Comparison of ENCODE assay signal across 25 cellular contexts in genomic region chr22:47705350-47705749, GRCh38.
DNase-seq lines count a peak whose midpoint lies in the region; ATAC-seq, FAIRE-seq and TF ChIP-seq lines count a peak whose summit lies in the region.
"Had no signal": no experiment of that assay in that cellular context is flagged by ENCODE, and none has a peak within 500 bp of the region (broad histone marks: within the 10 kb centered on the region; RNA-seq: fewer than 3 reads in every experiment).

No MANE protein-coding gene starts in this region.

- in situ Hi-C loops in HepG2 (cut with HindIII; ENCODE audit: extremely low pct_ligation_motif_present, low pct_unique_long_range_greater_than_20kb) (no loop called here), K562 (cut with MboI) (no loop called here)

- no peaks in the 10 kb centered on the region; a peak in 1 of 5 replicates for H3K27me3 ChIP-seq in HepG2 (ENCODE audit: control insufficient read depth in 1 of 2, insufficient read depth in 2 of 2, low read length in 2 of 2)
- no peaks in the 10 kb centered on the region for H3K27me3 ChIP-seq in right lobe of liver
- no peaks in the 10 kb centered on the region for H3K27me3 ChIP-seq in K562 (ENCODE audit: control insufficient read depth in 2 of 2, insufficient read depth in 2 of 2, low read length in 2 of 2)
- no peaks in the 10 kb centered on the region for H3K27me3 ChIP-seq in endodermal cell (ENCODE audit: control insufficient read depth, insufficient read depth, low read length, poor library complexity, severe bottlenecking)
- no peaks in the 10 kb centered on the region for H3K27me3 ChIP-seq in mesendoderm (ENCODE audit: insufficient read depth, low read length, poor library complexity)
- H3K27me3 ChIP-seq in H7 (ENCODE audit: control insufficient read depth, insufficient read depth, low read length) = no peaks in the 10 kb centered on the region
- H3K27me3 ChIP-seq: BLaER1 treated with 17β-estradiol and CSF1 and Interleukin-3, amounts not matched to agents 10 nM and 100 nM had no signal

- TF ChIP-seq RAD21 in HepG2 (CRISPR knock-in tag; IDR thresholded peaks at IDR 0.05) (no peak), K562 (CRISPR knock-in tag; conservative IDR thresholded peaks at IDR 0.05 in 1 of 2, IDR thresholded peaks at IDR 0.05 in 1 of 2) (no peak)

- no peaks in the 10 kb centered on the region for H3K27me3 Mint-ChIP-seq in endodermal cell (ENCODE audit: insufficient read depth)

- BruUV-seq in HepG2 (replicated peaks; lab: Mats Ljungman, UMichigan) (no TSS peak), K562 (replicated peaks; lab: Mats Ljungman, UMichigan) (no TSS peak)

- H3K4me1 Mint-ChIP-seq in endodermal cell = peaks cover 13% of the 10 kb centered on the region
- H3K4me1 Mint-ChIP-seq: B cell had no signal

- H3K18ac ChIP-seq in mesendoderm (ENCODE audit: low read length) = peak overlapping the region; percentile 76

- no peaks in the 10 kb centered on the region for H3K9me3 ChIP-seq in HepG2 (ENCODE audit: low read length)
- H3K9me3 ChIP-seq in right lobe of liver = no peaks in the 10 kb centered on the region
- H3K9me3 ChIP-seq in K562 (replicated peaks; ENCODE audit: control insufficient read depth, insufficient read depth, low read depth, low read length) = no peaks in the 10 kb centered on the region
- peaks cover 40% of the 10 kb centered on the region for H3K9me3 ChIP-seq in endodermal cell (ENCODE audit: control insufficient read depth, low read length)
- H3K9me3 ChIP-seq: A549; BLaER1 treated with 17β-estradiol and CSF1 and Interleukin-3, amounts not matched to agents 10 nM and 100 nM; Caco-2 had no signal

- CTCF ChIA-PET in HepG2 (lab: Yijun Ruan, JAX; ENCODE audit: low intra/inter-chr PET ratio, low total read pairs) (no interaction called here), K562 (lab: Yijun Ruan, JAX; ENCODE audit: low intra/inter-chr PET ratio) (no interaction called here), RWPE1 (lab: Yijun Ruan, JAX) (no interaction called here)

- H3K9me1 ChIP-seq in K562 (ENCODE audit: control insufficient read depth, insufficient read depth, low read length) = no peaks in the 10 kb centered on the region

- POLR2A ChIA-PET in HepG2 (lab: Yijun Ruan, JAX) (no interaction called here), K562 (lab: Yijun Ruan, JAX) (interaction anchor here (2.0 kb wide), 1 partner anchor 8 kb away, joined by 5 read pairs; no protein-coding TSS in a partner anchor), RWPE1 (lab: Yijun Ruan, JAX; ENCODE audit: low non-redundant PET) (no interaction called here)

- ATAC-seq in HepG2 = no peak
- no peak for ATAC-seq in right lobe of liver
- no peak for ATAC-seq in K562
- no peak for ATAC-seq in HG02870 (IDR thresholded peaks at IDR 0.05; ENCODE audit: unreplicated experiment)
- ATAC-seq: A549; CD8-positive, alpha-beta T cell; GM12878 had no signal

- no peak overlapping the region for H3K4me3 Mint-ChIP-seq in endodermal cell
- H3K4me3 Mint-ChIP-seq: B cell; CD4-positive, alpha-beta T cell; CD8-positive, alpha-beta T cell had no signal

- no peak overlapping the region for H2AFZ ChIP-seq in HepG2 (ENCODE audit: low read length)
- H2AFZ ChIP-seq in K562 (ENCODE audit: low read depth, low read length) = no peak overlapping the region

- peak overlapping the region; percentile 68 for H3K56ac ChIP-seq in mesendoderm (ENCODE audit: low read length)

- no peaks in the 10 kb centered on the region for H3K36me3 ChIP-seq in HepG2 (replicated peaks in 1 of 2; ENCODE audit: control insufficient read depth in 1 of 2, insufficient read depth in 2 of 2, low read length in 2 of 2)
- H3K36me3 ChIP-seq in right lobe of liver = no peaks in the 10 kb centered on the region
- H3K36me3 ChIP-seq in K562 (ENCODE audit: control insufficient read depth, insufficient read depth, low read length) = peaks cover 11% of the 10 kb centered on the region; the same call in 2 of the 3 replicates
- no peaks in the 10 kb centered on the region for H3K36me3 ChIP-seq in endodermal cell (ENCODE audit: control insufficient read depth, insufficient read depth, low read length)
- H3K36me3 ChIP-seq in mesendoderm (ENCODE audit: control insufficient read depth, insufficient read depth, low read length) = no peaks in the 10 kb centered on the region
- H3K36me3 ChIP-seq in H7 (replicated peaks; ENCODE audit: control insufficient read depth, insufficient read depth, low read length) = no peaks in the 10 kb centered on the region
- H3K36me3 ChIP-seq: BLaER1 treated with 17β-estradiol and CSF1 and Interleukin-3, amounts not matched to agents 10 nM and 100 nM had no signal

- H4K5ac ChIP-seq in mesendoderm (ENCODE audit: low read length) = no peak overlapping the region

- H3K36me3 Mint-ChIP-seq in endodermal cell (ENCODE audit: low read depth) = peaks cover 6% of the 10 kb centered on the region
- H3K36me3 Mint-ChIP-seq: CD8-positive, alpha-beta T cell had no signal

- no peak overlapping the region for H4K8ac ChIP-seq in mesendoderm (ENCODE audit: low read depth, low read length)

- no peak overlapping the region for H3K4me3 ChIP-seq in HepG2 (replicated peaks in 1 of 3; ENCODE audit: insufficient read depth in 1 of 3, low read depth in 2 of 3, low read length in 3 of 3)
- no peak overlapping the region for H3K4me3 ChIP-seq in right lobe of liver
- H3K4me3 ChIP-seq in K562 = no peak overlapping the region
- H3K4me3 ChIP-seq in endodermal cell (ENCODE audit: low read length) = peak overlapping the region; percentile 42
- H3K4me3 ChIP-seq in mesendoderm (ENCODE audit: low read length) = no peak overlapping the region
- H3K4me3 ChIP-seq in H7 (ENCODE audit: insufficient read depth, low read depth, low read length) = no peak overlapping the region
- H3K4me3 ChIP-seq: A549; BLaER1 treated with 17β-estradiol and CSF1 and Interleukin-3, amounts not matched to agents 10 nM and 100 nM; GM12878 had no signal

- no peak for TF ChIP-seq EP300 in HepG2 (IDR thresholded peaks at IDR 0.05; ENCODE audit: low read depth in 2 of 2, low read length in 2 of 2)
- TF ChIP-seq EP300 in HepG2 (CRISPR knock-in tag; IDR thresholded peaks at IDR 0.05; ENCODE audit: borderline replicate concordance) = no peak
- TF ChIP-seq EP300 in K562 (IDR thresholded peaks at IDR 0.05; ENCODE audit: low read length) = no peak

- peak overlapping the region; percentile 65 for H3K4ac ChIP-seq in mesendoderm (ENCODE audit: low read depth, low read length)

- H3K79me2 ChIP-seq in HepG2 (ENCODE audit: insufficient read depth, low read length) (no peaks in the 10 kb centered on the region), K562 (ENCODE audit: control insufficient read depth, insufficient read depth, low read length) (no peaks in the 10 kb centered on the region), mesendoderm (ENCODE audit: control insufficient read depth, insufficient read depth, low read length) (no peaks in the 10 kb centered on the region)

- FAIRE-seq in HepG2 (lab: Jason Lieb, UNC) (no peak), K562 (lab: Jason Lieb, UNC) (no peak)
- FAIRE-seq: A549, D721Med, G401.6, GM12878, GM12892, GM18507 had no signal

- H3K79me1 ChIP-seq in mesendoderm (ENCODE audit: low read length) = no peaks in the 10 kb centered on the region

- intact Hi-C loops in HepG2 (cut with micrococcal nuclease; ENCODE audit: unreplicated experiment) (no loop called here), right lobe of liver (cut with DNase I) (no loop called here), K562 (cut with micrococcal nuclease) (no loop called here)

- H2BK120ac ChIP-seq in mesendoderm (ENCODE audit: low read depth, low read length) = peak overlapping the region; percentile 19

- H3K23ac ChIP-seq in mesendoderm (ENCODE audit: low read length) = no peak overlapping the region

- peaks cover 30% of the 10 kb centered on the region for H3K9me3 Mint-ChIP-seq in endodermal cell
- H3K9me3 Mint-ChIP-seq: CD4-positive, alpha-beta T cell; CD8-positive, alpha-beta T cell had no signal

- H2AK5ac ChIP-seq in mesendoderm (ENCODE audit: low read length) = peak overlapping the region; percentile 93

- no peak for DNase-seq in HepG2 (ENCODE audit: low spot score)
- DNase-seq in right lobe of liver = no peak
- DNase-seq in K562 (ENCODE audit: extremely low read depth in 1 of 4, low spot score in 3 of 4) = no peak
- DNase-seq in endodermal cell = no peak
- DNase-seq in mesendoderm = no peak
- no peak for DNase-seq in H7
- no peak for DNase-seq in RWPE1 (ENCODE audit: low spot score)
- DNase-seq: AML-193; Caco-2; Calu3; CD4-positive, alpha-beta T cell; CD8-positive, alpha-beta T cell; DMS79 treated with DMSO at 0.1 percent for 48 hours; GF-D8 had no signal

- H2BK15ac ChIP-seq in mesendoderm (replicated peaks; ENCODE audit: low read depth) = no peak overlapping the region

- H3K27ac ChIP-seq in HepG2 (ENCODE audit: extremely low read length, insufficient read depth, low read length) (no peak overlapping the region), right lobe of liver (no peak overlapping the region), K562 (ENCODE audit: extremely low read depth, low read depth, low read length) (no peak overlapping the region), endodermal cell (ENCODE audit: low read depth, low read length) (no peak overlapping the region), mesendoderm (ENCODE audit: low read depth, low read length) (peak overlapping the region; percentile 85), RWPE1 (no peak overlapping the region)
- H3K27ac ChIP-seq: 22Rv1; A549; BLaER1 treated with 17β-estradiol and CSF1 and Interleukin-3, amounts not matched to agents 10 nM and 100 nM; C4-2B had no signal

- H4K20me1 ChIP-seq in HepG2 (ENCODE audit: insufficient read depth, low read length) (no peaks in the 10 kb centered on the region), K562 (replicated peaks; ENCODE audit: control insufficient read depth, insufficient read depth, low read length) (no peaks in the 10 kb centered on the region)
- H4K20me1 ChIP-seq: BLaER1 treated with 17β-estradiol and CSF1 and Interleukin-3, amounts not matched to agents 10 nM and 100 nM had no signal

- no peaks in the 10 kb centered on the region for H3K4me1 ChIP-seq in HepG2 (ENCODE audit: insufficient read depth, low read length)
- no peaks in the 10 kb centered on the region for H3K4me1 ChIP-seq in right lobe of liver
- no peaks in the 10 kb centered on the region for H3K4me1 ChIP-seq in K562 (replicated peaks in 1 of 2; ENCODE audit: control insufficient read depth in 2 of 2, insufficient read depth in 2 of 2, low read length in 2 of 2)
- no peaks in the 10 kb centered on the region for H3K4me1 ChIP-seq in endodermal cell (ENCODE audit: control insufficient read depth, insufficient read depth, low read length)
- peaks cover 1% of the 10 kb centered on the region for H3K4me1 ChIP-seq in mesendoderm (ENCODE audit: control insufficient read depth, low read depth, low read length)
- H3K4me1 ChIP-seq: A549; BLaER1 treated with 17β-estradiol and CSF1 and Interleukin-3, amounts not matched to agents 10 nM and 100 nM; Caco-2 had no signal

- no peak for TF ChIP-seq POLR2A in HepG2 (IDR thresholded peaks at IDR 0.05; ENCODE audit: insufficient read depth in 1 of 2, low read depth in 2 of 2, low read length in 2 of 2)
- no peak for TF ChIP-seq POLR2A in right lobe of liver (IDR thresholded peaks at IDR 0.05)
- no peak for TF ChIP-seq POLR2A in K562 (conservative IDR thresholded peaks at IDR 0.05)

- TF ChIP-seq CTCF in HepG2 (CRISPR knock-in tag; IDR thresholded peaks at IDR 0.05) (no peak), right lobe of liver (IDR thresholded peaks at IDR 0.05) (no peak), K562 (IDR thresholded peaks at IDR 0.05 in 2 of 3, conservative IDR thresholded peaks at IDR 0.05 in 1 of 3; ENCODE audit: insufficient read depth in 2 of 3, low read depth in 1 of 3, low read length in 3 of 3) (no peak), endodermal cell (conservative IDR thresholded peaks at IDR 0.05) (no peak), RWPE1 (conservative IDR thresholded peaks at IDR 0.05; ENCODE audit: low read depth) (no peak)

- H3K27ac Mint-ChIP-seq in endodermal cell = no peak overlapping the region
- H3K27ac Mint-ChIP-seq: B cell; CD4-positive, alpha-beta T cell; CD8-positive, alpha-beta T cell had no signal

- peak overlapping the region; percentile 97 for H2BK5ac ChIP-seq in mesendoderm (ENCODE audit: low read length)

- H3K9ac ChIP-seq in HepG2 (ENCODE audit: insufficient read depth, low read depth, low read length) (no peak overlapping the region), K562 (ENCODE audit: insufficient read depth in 1 of 2, low read depth in 2 of 2, low read length in 2 of 2) (no peak overlapping the region), endodermal cell (ENCODE audit: extremely low read depth, low read length, poor library complexity, severe bottlenecking) (no peak overlapping the region), mesendoderm (ENCODE audit: low read length) (no peak overlapping the region)
- H3K9ac ChIP-seq: BLaER1 treated with 17β-estradiol and CSF1 and Interleukin-3, amounts not matched to agents 10 nM and 100 nM had no signal

- no peak overlapping the region for H3K4me2 ChIP-seq in HepG2 (ENCODE audit: low read depth, low read length)
- H3K4me2 ChIP-seq in K562 (ENCODE audit: insufficient read depth, low read length) = no peak overlapping the region
- H3K4me2 ChIP-seq in mesendoderm (ENCODE audit: low read length) = no peak overlapping the region
- H3K4me2 ChIP-seq: A549; BLaER1 treated with 17β-estradiol and CSF1 and Interleukin-3, amounts not matched to agents 10 nM and 100 nM had no signal

- WGBS in HepG2 (ENCODE audit: low lambda C conversion rate) = 1% methylated on average over 2 of the region's 2 CpGs
- WGBS in right lobe of liver (ENCODE audit: insufficient coverage, low coverage, low lambda C conversion rate, missing lambda C conversion rate) = 56% methylated on average over 2 of the region's 2 CpGs
- 90% methylated on average over 2 of the region's 2 CpGs for WGBS in K562 (ENCODE audit: insufficient coverage, low coverage, missing lambda C conversion rate)
- WGBS in endodermal cell (ENCODE audit: insufficient coverage in 1 of 2, insufficient read length in 1 of 2), 2 experiments = 94% methylated on average over 1 of the region's 2 CpGs; no CpG with 5 or more reads in 1 of the 2 experiments
- WGBS in mesendoderm (ENCODE audit: extremely low coverage, insufficient coverage, low lambda C conversion rate) = no CpG with 5 or more reads among the region's 2 CpGs

Comparison
In these comparisons a context has a peak if more than half of its experiments do, and no peak if none do; other contexts are left out.
1. Of the 241 proteins assayed by ChIP-seq in both HepG2 and K562: peak only in HepG2: none; only in K562: none; in both: CEBPB; in neither: 239; mixed calls (peak in some experiments, not most) for 1.